10 cellular contexts compared by ENCODE assay signal in genomic region chr12:110312581-110313360, GRCh38. TPM values are rescaled to one million over a fixed set of nuclear protein-coding genes. Genes with fewer than 3 reads are reported as not detected.
DNase-seq lines count a peak whose midpoint lies in the region; TF ChIP-seq lines count a peak whose summit lies in the region.
"Had no signal": no experiment of that assay in that cellular context is flagged by ENCODE, and none has a peak within 500 bp of the region (broad histone marks: within the 10 kb centered on the region; RNA-seq: fewer than 3 reads in every experiment).

No MANE protein-coding gene starts in this region.

- CTCF ChIA-PET in GM10248 (lab: Yijun Ruan, JAX) = interaction anchor here (0.8 to 1.0 kb wide), 4 partner anchors 12 to 26 kb away, joined by 3 to 4 read pairs (median 3); no protein-coding TSS in a partner anchor

- no peak overlapping the region for H3K4me3 Mint-ChIP-seq in activated T-helper 2 cell treated with anti-CD3 and anti-CD28 coated beads, Interferon-gamma antibody, Interleukin-2, Interleukin-4, amounts not matched to agents 10 μg/mL and 5 μg/mL and 100 μg/mL, durations not matched to agents 14 hours and 24 hours and 36 hours (ENCODE audit: low read depth)

- no peaks in the 10 kb centered on the region for H3K27me3 Mint-ChIP-seq in activated T-helper 2 cell treated with anti-CD3 and anti-CD28 coated beads, Interferon-gamma antibody, Interleukin-2, Interleukin-4, amounts not matched to agents 10 μg/mL and 5 μg/mL and 100 μg/mL, durations not matched to agents 14 hours and 24 hours and 36 hours (ENCODE audit: low read depth)

- no peak for DNase-seq in left ventricle myocardium inferior
- no peak for DNase-seq in right atrium auricular region (ENCODE audit: low spot score)
- DNase-seq in activated T-helper 2 cell treated with anti-CD3 and anti-CD28 coated beads, Interferon-gamma antibody, Interleukin-2, Interleukin-4, amounts not matched to agents 10 μg/mL and 5 μg/mL and 100 μg/mL, durations not matched to agents 14 hours and 24 hours and 36 hours (ENCODE audit: low spot score) = no peak
- peak; percentile 92 for DNase-seq in kidney tubule cell (ENCODE audit: low spot score)
- DNase-seq in vagina (ENCODE audit: extremely low spot score in 2 of 2) = no peak
- no peak for DNase-seq in effector CD4-positive, alpha-beta T cell
- no peak for DNase-seq in NK-92 (lab: John Stamatoyannopoulos, UW; ENCODE audit: unreplicated experiment)
- no peak for DNase-seq in GM10248 (ENCODE audit: extremely low spot score)
- DNase-seq: activated gamma-delta T cell, posterior cingulate gyrus had no signal

- no peak for TF ChIP-seq POLR2A in vagina (IDR thresholded peaks at IDR 0.05)

- H3K4me1 ChIP-seq in left ventricle myocardium inferior = peaks cover 98% of the 10 kb centered on the region
- H3K4me1 ChIP-seq in right atrium auricular region = peaks cover 0 to 75% of the 10 kb centered on the region in 2 donors
- H3K4me1 ChIP-seq in vagina = peaks cover 57% of the 10 kb centered on the region

- H3K9me3 Mint-ChIP-seq in activated T-helper 2 cell treated with anti-CD3 and anti-CD28 coated beads, Interferon-gamma antibody, Interleukin-2, Interleukin-4, amounts not matched to agents 10 μg/mL and 5 μg/mL and 100 μg/mL, durations not matched to agents 14 hours and 24 hours and 36 hours = no peaks in the 10 kb centered on the region

- peaks cover 66% of the 10 kb centered on the region for H3K36me3 Mint-ChIP-seq in activated T-helper 2 cell treated with anti-CD3 and anti-CD28 coated beads, Interferon-gamma antibody, Interleukin-2, Interleukin-4, amounts not matched to agents 10 μg/mL and 5 μg/mL and 100 μg/mL, durations not matched to agents 14 hours and 24 hours and 36 hours (ENCODE audit: low read depth)

- TF ChIP-seq CTCF in left ventricle myocardium inferior (IDR thresholded peaks at IDR 0.05; ENCODE audit: borderline replicate concordance) (no peak), right atrium auricular region (IDR thresholded peaks at IDR 0.05) (no peak), vagina (IDR thresholded peaks at IDR 0.05) (no peak), GM10248 (IDR thresholded peaks at IDR 0.05; ENCODE audit: control extremely low read depth, extremely low read depth, low read depth, missing control alignments) (no peak)

- POLR2A ChIA-PET in GM10248 (lab: Yijun Ruan, JAX) = interaction anchor here (0.7 to 2.0 kb wide), 4 partner anchors 9 to 32 kb away, joined by 3 to 5 read pairs (median 4); no protein-coding TSS in a partner anchor

- H3K36me3 ChIP-seq in left ventricle myocardium inferior (peaks cover 46% of the 10 kb centered on the region), right atrium auricular region (peaks cover 72% of the 10 kb centered on the region), vagina (peaks cover 0 to 4% of the 10 kb centered on the region in 2 donors)

- peaks cover 50% of the 10 kb centered on the region for H3K4me1 Mint-ChIP-seq in activated T-helper 2 cell treated with anti-CD3 and anti-CD28 coated beads, Interferon-gamma antibody, Interleukin-2, Interleukin-4, amounts not matched to agents 10 μg/mL and 5 μg/mL and 100 μg/mL, durations not matched to agents 14 hours and 24 hours and 36 hours (ENCODE audit: low read depth)

- intact Hi-C loops in left ventricle myocardium inferior (cut with micrococcal nuclease) = no loop called here
- intact Hi-C loops in activated T-helper 2 cell treated with anti-CD3 and anti-CD28 coated beads, Interferon-gamma antibody, Interleukin-2, Interleukin-4, amounts not matched to agents 10 μg/mL and 5 μg/mL and 100 μg/mL, durations not matched to agents 14 hours and 24 hours and 36 hours (cut with micrococcal nuclease) = loop anchor here (5.0 kb wide), 1 partner anchor 40 kb away; no protein-coding TSS in a partner anchor
- intact Hi-C loops in vagina (cut with DNase I) = loop anchor here (5.0 kb wide), 1 partner anchor 920 kb away; no protein-coding TSS in a partner anchor

- peak overlapping the region; percentile 43 for H3K27ac ChIP-seq in left ventricle myocardium inferior (replicated peaks)
- H3K27ac ChIP-seq in right atrium auricular region = peak overlapping the region in 1 of 2 donors; percentile 73
- peak overlapping the region; percentile 36 for H3K27ac ChIP-seq in vagina

- H3K9me3 ChIP-seq in left ventricle myocardium inferior (replicated peaks) = no peaks in the 10 kb centered on the region
- H3K9me3 ChIP-seq in right atrium auricular region = no peaks in the 10 kb centered on the region
- H3K9me3 ChIP-seq in vagina = no peaks in the 10 kb centered on the region

- no peak overlapping the region for H3K4me3 ChIP-seq in left ventricle myocardium inferior
- H3K4me3 ChIP-seq in right atrium auricular region = no peak overlapping the region
- H3K4me3 ChIP-seq in vagina = no peak overlapping the region

- H3K27ac Mint-ChIP-seq in activated T-helper 2 cell treated with anti-CD3 and anti-CD28 coated beads, Interferon-gamma antibody, Interleukin-2, Interleukin-4, amounts not matched to agents 10 μg/mL and 5 μg/mL and 100 μg/mL, durations not matched to agents 14 hours and 24 hours and 36 hours = peak overlapping the region; percentile 49

- H3K27me3 ChIP-seq in left ventricle myocardium inferior (ENCODE audit: low read depth) (no peaks in the 10 kb centered on the region), right atrium auricular region (no peaks in the 10 kb centered on the region), vagina (no peaks in the 10 kb centered on the region)

RNA-seq across cellular contexts. Expression of gene ATP2A2, which starts 31.7 kb away (rescaled TPM):
- 1,955 TPM for total RNA-seq in left ventricle myocardium inferior
- total RNA-seq in right atrium auricular region = 1,000 to 10,000 TPM; 1,597 to 3,086 TPM
- 213 and 219 TPM in 2 replicates for total RNA-seq in activated T-helper 2 cell treated with anti-CD3 and anti-CD28 coated beads, Interferon-gamma antibody, Interleukin-2, Interleukin-4, amounts not matched to agents 10 μg/mL and 5 μg/mL and 100 μg/mL, durations not matched to agents 14 hours and 24 hours and 36 hours
- total RNA-seq in vagina = 127 TPM
